Comparison of ENCODE assay signal across 24 cellular contexts in the genomic region with DNA sequence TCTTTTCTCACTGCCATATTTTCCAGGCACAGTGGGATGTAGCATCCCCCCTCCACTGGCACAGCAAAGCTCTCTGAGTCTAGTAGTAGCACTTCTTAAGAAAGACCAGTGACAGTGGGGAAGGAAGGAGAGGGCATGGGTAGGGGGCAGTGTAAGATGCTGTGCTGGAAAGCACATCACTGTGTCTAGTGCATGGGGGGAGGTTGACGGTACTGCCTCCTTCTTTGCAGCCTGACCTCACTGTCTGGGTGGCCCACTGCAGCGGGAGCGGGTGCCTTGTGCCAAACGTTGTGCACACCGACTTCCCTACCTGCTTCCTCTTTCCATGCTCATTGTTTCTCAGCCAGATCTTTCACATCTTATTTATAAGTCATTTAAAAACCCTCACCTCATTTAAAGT.
DNase-seq lines count a peak whose midpoint lies in the region; ATAC-seq and TF ChIP-seq lines count a peak whose summit lies in the region.
"Had no signal": no experiment of that assay in that cellular context is flagged by ENCODE, and none has a peak within 500 bp of the region (broad histone marks: within the 10 kb centered on the region; RNA-seq: fewer than 3 reads in every experiment).

No MANE protein-coding gene starts in this region.

- intact Hi-C loops in activated T-helper 1 cell treated with anti-CD3 and anti-CD28 coated beads, Interleukin-12 subunit alpha, Interleukin-12 subunit beta, Interleukin-2, Interleukin-4 antibody, amounts not matched to agents 30 ng/mL and 10 ng/mL and 1 ng/mL, durations not matched to agents 14 hours and 24 hours and 36 hours (cut with micrococcal nuclease): no loop called here

- H3K27ac Mint-ChIP-seq in HFFc6: peak overlapping the region; percentile 82
- peak overlapping the region; percentile 83 for H3K27ac Mint-ChIP-seq in stimulated activated naive B cell treated with anti-CD40 and anti-IgM and Interleukin-4, amounts not matched to agents 10 μg/mL and 1 μg/mL and 100 μg/mL, for 72 hours
- H3K27ac Mint-ChIP-seq in activated T-helper 1 cell treated with anti-CD3 and anti-CD28 coated beads, Interleukin-12 subunit alpha, Interleukin-12 subunit beta, Interleukin-2, Interleukin-4 antibody, amounts not matched to agents 30 ng/mL and 10 ng/mL and 1 ng/mL, durations not matched to agents 14 hours and 24 hours and 36 hours: no peak overlapping the region
- no peak overlapping the region for H3K27ac Mint-ChIP-seq in activated CD4-positive, alpha-beta T cell treated with anti-CD3 and anti-CD28 coated beads, Interleukin-2, amount 10 ng/mL, durations not matched to agents 7 days and 5 days
- H3K27ac Mint-ChIP-seq: activated CD8-positive, alpha-beta memory T cell treated with anti-CD3 and anti-CD28 coated beads, Interleukin-2, amount 10 ng/mL, durations not matched to agents 7 days and 5 days; brain; natural killer cell treated with Interleukin-12 subunit alpha and Interleukin-12 subunit beta and Interleukin-15 and Interleukin-18, amount 100 ng/mL, for 72 hours had no signal

- POLR2A ChIA-PET in activated CD4-positive, alpha-beta T cell treated with anti-CD3 and anti-CD28 coated beads, Interleukin-2, amount 10 ng/mL, durations not matched to agents 7 days and 5 days (lab: Charles Lee): no interaction called here

- H3K27me3 ChIP-seq in SJSA1 (replicated peaks): no peaks in the 10 kb centered on the region
- no peaks in the 10 kb centered on the region for H3K27me3 ChIP-seq in fibroblast of lung (ENCODE audit: control insufficient read depth, insufficient read depth, low read length)
- H3K27me3 ChIP-seq: heart right ventricle, ovary, transverse colon had no signal

- H3K27me3 Mint-ChIP-seq in HFFc6 (ENCODE audit: insufficient read depth): no peaks in the 10 kb centered on the region
- H3K27me3 Mint-ChIP-seq in stimulated activated naive B cell treated with anti-CD40 and anti-IgM and Interleukin-4, amounts not matched to agents 10 μg/mL and 1 μg/mL and 100 μg/mL, for 72 hours: no peaks in the 10 kb centered on the region
- no peaks in the 10 kb centered on the region for H3K27me3 Mint-ChIP-seq in activated T-helper 1 cell treated with anti-CD3 and anti-CD28 coated beads, Interleukin-12 subunit alpha, Interleukin-12 subunit beta, Interleukin-2, Interleukin-4 antibody, amounts not matched to agents 30 ng/mL and 10 ng/mL and 1 ng/mL, durations not matched to agents 14 hours and 24 hours and 36 hours (ENCODE audit: insufficient read depth)
- H3K27me3 Mint-ChIP-seq in activated CD4-positive, alpha-beta T cell treated with anti-CD3 and anti-CD28 coated beads, Interleukin-2, amount 10 ng/mL, durations not matched to agents 7 days and 5 days: no peaks in the 10 kb centered on the region
- H3K27me3 Mint-ChIP-seq: brain had no signal

- H3K4me3 Mint-ChIP-seq in HFFc6: peak overlapping the region; percentile 62
- peak overlapping the region in 1 of 2 donors; percentile 5 for H3K4me3 Mint-ChIP-seq in stimulated activated naive B cell treated with anti-CD40 and anti-IgM and Interleukin-4, amounts not matched to agents 10 μg/mL and 1 μg/mL and 100 μg/mL, for 72 hours
- no peak overlapping the region for H3K4me3 Mint-ChIP-seq in activated T-helper 1 cell treated with anti-CD3 and anti-CD28 coated beads, Interleukin-12 subunit alpha, Interleukin-12 subunit beta, Interleukin-2, Interleukin-4 antibody, amounts not matched to agents 30 ng/mL and 10 ng/mL and 1 ng/mL, durations not matched to agents 14 hours and 24 hours and 36 hours
- H3K4me3 Mint-ChIP-seq in activated CD4-positive, alpha-beta T cell treated with anti-CD3 and anti-CD28 coated beads, Interleukin-2, amount 10 ng/mL, durations not matched to agents 7 days and 5 days: no peak overlapping the region
- H3K4me3 Mint-ChIP-seq: activated CD8-positive, alpha-beta memory T cell treated with anti-CD3 and anti-CD28 coated beads, Interleukin-2, amount 10 ng/mL, durations not matched to agents 7 days and 5 days; brain; natural killer cell treated with Interleukin-12 subunit alpha and Interleukin-12 subunit beta and Interleukin-15 and Interleukin-18, amount 100 ng/mL, for 72 hours had no signal

- no peak for DNase-seq in HFFc6
- peak; percentile 47 to 49 for DNase-seq in SJSA1 (ENCODE audit: low read depth in 1 of 2, low spot score in 2 of 2)
- DNase-seq in fibroblast of lung (ENCODE audit: low read depth in 2 of 2): no peak
- peak; percentile 46 for DNase-seq in stimulated activated naive B cell treated with anti-CD40 and anti-IgM and Interleukin-4, amounts not matched to agents 10 μg/mL and 1 μg/mL and 100 μg/mL, for 72 hours
- DNase-seq in epidermal melanocyte (ENCODE audit: insufficient read length, low spot score): no peak
- no peak for DNase-seq in activated T-helper 1 cell treated with anti-CD3 and anti-CD28 coated beads, Interleukin-12 subunit alpha, Interleukin-12 subunit beta, Interleukin-2, Interleukin-4 antibody, amounts not matched to agents 30 ng/mL and 10 ng/mL and 1 ng/mL, durations not matched to agents 14 hours and 24 hours and 36 hours (ENCODE audit: low spot score)
- no peak for DNase-seq in GF-D8 (lab: John Stamatoyannopoulos, UW)
- no peak for DNase-seq in activated CD4-positive, alpha-beta T cell treated with anti-CD3 and anti-CD28 coated beads, Interleukin-2, amount 10 ng/mL, durations not matched to agents 7 days and 5 days
- DNase-seq: activated CD4-positive, alpha-beta T cell treated with anti-CD3 and anti-CD28 coated beads for 4 hours; activated CD8-positive, alpha-beta memory T cell treated with anti-CD3 and anti-CD28 coated beads, Interleukin-2, amount 10 ng/mL, durations not matched to agents 7 days and 5 days; activated naive CD4-positive, alpha-beta T cell treated with Interleukin-2 at 50 U/mL for 16 hours; activated T-cell treated with anti-CD3 and anti-CD28 coated beads, Interleukin-2, amount 50 U/mL, for 48 hours; cerebellar nuclear complex; heart right ventricle; lower lobe of right lung; mucosa of descending colon; NCI-H2081 treated with DMSO at 0.1 percent for 48 hours; ovary; small intestine; T-helper 2 cell; transverse colon had no signal

- H3K4me2 ChIP-seq in fibroblast of lung (ENCODE audit: extremely low read depth, insufficient read depth, low read length): peak overlapping the region; percentile 65

- H3K36me3 Mint-ChIP-seq in HFFc6 (ENCODE audit: low read depth): no peaks in the 10 kb centered on the region; the same call in 1 of the 2 replicates
- H3K36me3 Mint-ChIP-seq in stimulated activated naive B cell treated with anti-CD40 and anti-IgM and Interleukin-4, amounts not matched to agents 10 μg/mL and 1 μg/mL and 100 μg/mL, for 72 hours: no peaks in the 10 kb centered on the region
- H3K36me3 Mint-ChIP-seq in activated T-helper 1 cell treated with anti-CD3 and anti-CD28 coated beads, Interleukin-12 subunit alpha, Interleukin-12 subunit beta, Interleukin-2, Interleukin-4 antibody, amounts not matched to agents 30 ng/mL and 10 ng/mL and 1 ng/mL, durations not matched to agents 14 hours and 24 hours and 36 hours (ENCODE audit: low read depth): no peaks in the 10 kb centered on the region
- H3K36me3 Mint-ChIP-seq in activated CD4-positive, alpha-beta T cell treated with anti-CD3 and anti-CD28 coated beads, Interleukin-2, amount 10 ng/mL, durations not matched to agents 7 days and 5 days (ENCODE audit: low read depth): no peaks in the 10 kb centered on the region
- H3K36me3 Mint-ChIP-seq: activated CD8-positive, alpha-beta memory T cell treated with anti-CD3 and anti-CD28 coated beads, Interleukin-2, amount 10 ng/mL, durations not matched to agents 7 days and 5 days; brain; natural killer cell treated with Interleukin-12 subunit alpha and Interleukin-12 subunit beta and Interleukin-15 and Interleukin-18, amount 100 ng/mL, for 72 hours had no signal

- no peak overlapping the region for H3K9ac ChIP-seq in fibroblast of lung (ENCODE audit: insufficient read depth, low read length)

- H3K27ac ChIP-seq in SJSA1: peak overlapping the region; percentile 31; the same call in 1 of the 2 replicates
- H3K27ac ChIP-seq in fibroblast of lung (ENCODE audit: insufficient read depth, low read length): peak overlapping the region; percentile 46
- H3K27ac ChIP-seq: C4-2B, heart right ventricle, lower lobe of right lung, ovary had no signal

- H3K4me1 Mint-ChIP-seq in HFFc6 (ENCODE audit: low read depth): peaks cover 55% of the 10 kb centered on the region
- H3K4me1 Mint-ChIP-seq in stimulated activated naive B cell treated with anti-CD40 and anti-IgM and Interleukin-4, amounts not matched to agents 10 μg/mL and 1 μg/mL and 100 μg/mL, for 72 hours: peaks cover 11 to 22% of the 10 kb centered on the region in 2 donors
- peaks cover 4% of the 10 kb centered on the region for H3K4me1 Mint-ChIP-seq in activated T-helper 1 cell treated with anti-CD3 and anti-CD28 coated beads, Interleukin-12 subunit alpha, Interleukin-12 subunit beta, Interleukin-2, Interleukin-4 antibody, amounts not matched to agents 30 ng/mL and 10 ng/mL and 1 ng/mL, durations not matched to agents 14 hours and 24 hours and 36 hours (ENCODE audit: low read depth)
- no peaks in the 10 kb centered on the region for H3K4me1 Mint-ChIP-seq in activated CD4-positive, alpha-beta T cell treated with anti-CD3 and anti-CD28 coated beads, Interleukin-2, amount 10 ng/mL, durations not matched to agents 7 days and 5 days

- no peaks in the 10 kb centered on the region for H3K9me3 Mint-ChIP-seq in HFFc6
- H3K9me3 Mint-ChIP-seq in stimulated activated naive B cell treated with anti-CD40 and anti-IgM and Interleukin-4, amounts not matched to agents 10 μg/mL and 1 μg/mL and 100 μg/mL, for 72 hours: peaks cover 0 to 3% of the 10 kb centered on the region in 2 donors
- H3K9me3 Mint-ChIP-seq in activated T-helper 1 cell treated with anti-CD3 and anti-CD28 coated beads, Interleukin-12 subunit alpha, Interleukin-12 subunit beta, Interleukin-2, Interleukin-4 antibody, amounts not matched to agents 30 ng/mL and 10 ng/mL and 1 ng/mL, durations not matched to agents 14 hours and 24 hours and 36 hours: no peaks in the 10 kb centered on the region
- no peaks in the 10 kb centered on the region for H3K9me3 Mint-ChIP-seq in activated CD4-positive, alpha-beta T cell treated with anti-CD3 and anti-CD28 coated beads, Interleukin-2, amount 10 ng/mL, durations not matched to agents 7 days and 5 days
- H3K9me3 Mint-ChIP-seq: brain; natural killer cell treated with Interleukin-12 subunit alpha and Interleukin-12 subunit beta and Interleukin-15 and Interleukin-18, amount 100 ng/mL, for 72 hours had no signal

- TF ChIP-seq CTCF in HFFc6 (IDR thresholded peaks at IDR 0.05) (peak; percentile 30; the same call in 1 of the 2 replicates), fibroblast of lung (conservative IDR thresholded peaks at IDR 0.05 in 1 of 2, IDR thresholded peaks at IDR 0.05 in 1 of 2; ENCODE audit: low read depth in 1 of 2, low read length in 2 of 2) (no peak)

- no peaks in the 10 kb centered on the region for H3K79me2 ChIP-seq in fibroblast of lung (ENCODE audit: control insufficient read depth, insufficient read depth, low read length)

- peak; percentile 90 to 93 for ATAC-seq in stimulated activated naive B cell treated with anti-CD40 and anti-IgM and Interleukin-4, amounts not matched to agents 10 μg/mL and 1 μg/mL and 100 μg/mL, for 72 hours (replicated peaks)
- ATAC-seq: activated CD8-positive, alpha-beta memory T cell treated with anti-CD3 and anti-CD28 coated beads, Interleukin-2, amount 10 ng/mL, durations not matched to agents 7 days and 5 days; heart right ventricle; mucosa of descending colon; natural killer cell treated with Interleukin-12 subunit alpha and Interleukin-12 subunit beta and Interleukin-15 and Interleukin-18, amount 100 ng/mL, for 72 hours had no signal

- H4K20me1 ChIP-seq in fibroblast of lung (ENCODE audit: control insufficient read depth, extremely low read depth, insufficient read depth, low read length): no peaks in the 10 kb centered on the region

- peak overlapping the region; percentile 43 for H2AFZ ChIP-seq in fibroblast of lung (ENCODE audit: low read length)

- H3K36me3 ChIP-seq in SJSA1: no peaks in the 10 kb centered on the region
- no peaks in the 10 kb centered on the region for H3K36me3 ChIP-seq in fibroblast of lung (ENCODE audit: control insufficient read depth, insufficient read depth, low read length)
- H3K36me3 ChIP-seq: heart right ventricle, lower lobe of right lung, ovary, transverse colon had no signal

- peaks cover 19% of the 10 kb centered on the region for H3K4me1 ChIP-seq in SJSA1 (replicated peaks)
- peaks cover 20% of the 10 kb centered on the region for H3K4me1 ChIP-seq in fibroblast of lung (ENCODE audit: control insufficient read depth, extremely low read depth, insufficient read depth, low read length)
- H3K4me1 ChIP-seq: lower lobe of right lung had no signal

- H3K4me3 ChIP-seq in SJSA1 (no peak overlapping the region), fibroblast of lung (replicated peaks in 1 of 4; ENCODE audit: control extremely low read depth in 1 of 4, insufficient read depth in 1 of 4, low read depth in 3 of 4, low read length in 4 of 4) (no peak overlapping the region)
- H3K4me3 ChIP-seq: heart right ventricle, lower lobe of right lung, mucosa of descending colon, ovary, transverse colon had no signal

- no peaks in the 10 kb centered on the region for H3K9me3 ChIP-seq in SJSA1 (replicated peaks)
- H3K9me3 ChIP-seq in fibroblast of lung (ENCODE audit: control insufficient read depth, insufficient read depth, low read depth, low read length): no peaks in the 10 kb centered on the region
- H3K9me3 ChIP-seq: heart right ventricle, lower lobe of right lung, mucosa of descending colon, ovary, transverse colon had no signal

- CTCF ChIA-PET in activated CD4-positive, alpha-beta T cell treated with anti-CD3 and anti-CD28 coated beads, Interleukin-2, amount 10 ng/mL, durations not matched to agents 7 days and 5 days (lab: Charles Lee): no interaction called here

Comparison
In these comparisons a context has a peak if more than half of its experiments do, and no peak if none do; other contexts are left out.
1. DNase-seq: peak in SJSA1 (2 of 2) and stimulated activated naive B cell treated with anti-CD40 and anti-IgM and Interleukin-4, amounts not matched to agents 10 μg/mL and 1 μg/mL and 100 μg/mL, for 72 hours (single experiment); none in HFFc6 (single experiment), fibroblast of lung (0 of 2), epidermal melanocyte (single experiment), activated T-helper 1 cell treated with anti-CD3 and anti-CD28 coated beads, Interleukin-12 subunit alpha, Interleukin-12 subunit beta, Interleukin-2, Interleukin-4 antibody, amounts not matched to agents 30 ng/mL and 10 ng/mL and 1 ng/mL, durations not matched to agents 14 hours and 24 hours and 36 hours (single experiment), GF-D8 (single experiment) and activated CD4-positive, alpha-beta T cell treated with anti-CD3 and anti-CD28 coated beads, Interleukin-2, amount 10 ng/mL, durations not matched to agents 7 days and 5 days (single experiment).
2. H3K27ac Mint-ChIP-seq: peak in HFFc6 (single experiment) and stimulated activated naive B cell treated with anti-CD40 and anti-IgM and Interleukin-4, amounts not matched to agents 10 μg/mL and 1 μg/mL and 100 μg/mL, for 72 hours (single experiment); none in activated T-helper 1 cell treated with anti-CD3 and anti-CD28 coated beads, Interleukin-12 subunit alpha, Interleukin-12 subunit beta, Interleukin-2, Interleukin-4 antibody, amounts not matched to agents 30 ng/mL and 10 ng/mL and 1 ng/mL, durations not matched to agents 14 hours and 24 hours and 36 hours (single experiment) and activated CD4-positive, alpha-beta T cell treated with anti-CD3 and anti-CD28 coated beads, Interleukin-2, amount 10 ng/mL, durations not matched to agents 7 days and 5 days (single experiment).